ENCODE assay signal across 27 cellular contexts in genomic region chr1:74340656-74341055, GRCh38.
"Had no signal": no experiment of that assay in that cellular context is flagged by ENCODE, and none has a peak within 500 bp of the region (broad histone marks: within the 10 kb centered on the region; RNA-seq: fewer than 3 reads in every experiment).

No MANE protein-coding gene starts in this region.

- H3K36me3 ChIP-seq: colonic mucosa, esophagus squamous epithelium, ovary, stomach, thyroid gland, vagina had no signal

- H3K4me3 Mint-ChIP-seq: dendritic cell treated with granulocyte-macrophage colony-stimulating factor and Interleukin-4, amounts not matched to agents 40 ng/mL and 50 ng/mL, for 4 days; immature natural killer cell; memory B cell; natural killer cell; stimulated activated effector memory CD8-positive, alpha-beta T cell treated with anti-CD3 and anti-CD28 coated beads, Interleukin-12 subunit alpha, Interleukin-12 subunit beta, amount 100 ng/mL, for 72 hours had no signal

- DNase-seq: colonic mucosa; effector memory CD4-positive, alpha-beta T cell; erythroblast; esophagus squamous epithelium; heart left ventricle; hippocampal formation; immature natural killer cell; islet precursor cell; kidney glomerular epithelial cell; natural killer cell; occipital lobe; ovary; posterior cingulate gyrus; psoas muscle; right cardiac atrium; sigmoid colon; stimulated activated CD4-positive, alpha-beta T cell treated with anti-CD3 and anti-CD28 coated beads, Interleukin-2, amount 100 ng/mL, for 24 hours; stimulated activated CD4-positive, alpha-beta T cell treated with anti-CD3 and anti-CD28 coated beads, Interleukin-4, amount 100 ng/mL, for 24 hours; stimulated activated naive CD4-positive, alpha-beta T cell treated with Interleukin-2 at 50 U/mL for 16 hours; stomach; thyroid gland; trophoblast cell had no signal

- H3K27me3 ChIP-seq: colonic mucosa, esophagus squamous epithelium, heart left ventricle, ovary, sigmoid colon, stomach, thyroid gland, vagina had no signal

- H3K9me3 ChIP-seq: colonic mucosa, esophagus squamous epithelium, heart left ventricle, ovary, psoas muscle, sigmoid colon, stomach, thyroid gland, vagina had no signal

- H3K36me3 Mint-ChIP-seq: immature natural killer cell; memory B cell; natural killer cell; stimulated activated effector memory CD8-positive, alpha-beta T cell treated with anti-CD3 and anti-CD28 coated beads, Interleukin-12 subunit alpha, Interleukin-12 subunit beta, amount 100 ng/mL, for 72 hours had no signal

- H3K27me3 Mint-ChIP-seq: dendritic cell treated with granulocyte-macrophage colony-stimulating factor and Interleukin-4, amounts not matched to agents 40 ng/mL and 50 ng/mL, for 4 days; memory B cell had no signal

- H3K4me3 ChIP-seq: colonic mucosa, esophagus squamous epithelium, heart left ventricle, lung, ovary, psoas muscle, sigmoid colon, stomach, thyroid gland, vagina had no signal

- H3K4me1 ChIP-seq: colonic mucosa, psoas muscle, stomach, thyroid gland, vagina had no signal

- H3K27ac Mint-ChIP-seq: dendritic cell treated with granulocyte-macrophage colony-stimulating factor and Interleukin-4, amounts not matched to agents 40 ng/mL and 50 ng/mL, for 4 days; immature natural killer cell; memory B cell; natural killer cell; stimulated activated effector memory CD8-positive, alpha-beta T cell treated with anti-CD3 and anti-CD28 coated beads, Interleukin-12 subunit alpha, Interleukin-12 subunit beta, amount 100 ng/mL, for 72 hours had no signal

- ATAC-seq: heart left ventricle; natural killer cell; psoas muscle; right cardiac atrium; stimulated activated effector memory CD8-positive, alpha-beta T cell treated with anti-CD3 and anti-CD28 coated beads, Interleukin-12 subunit alpha, Interleukin-12 subunit beta, amount 100 ng/mL, for 72 hours had no signal

- H3K27ac ChIP-seq: colonic mucosa, esophagus squamous epithelium, ovary, psoas muscle, sigmoid colon, stomach, thyroid gland, vagina had no signal

- H3K9me3 Mint-ChIP-seq: memory B cell; stimulated activated effector memory CD8-positive, alpha-beta T cell treated with anti-CD3 and anti-CD28 coated beads, Interleukin-12 subunit alpha, Interleukin-12 subunit beta, amount 100 ng/mL, for 72 hours had no signal

- H3K4me1 Mint-ChIP-seq: immature natural killer cell; memory B cell; natural killer cell; stimulated activated effector memory CD8-positive, alpha-beta T cell treated with anti-CD3 and anti-CD28 coated beads, Interleukin-12 subunit alpha, Interleukin-12 subunit beta, amount 100 ng/mL, for 72 hours had no signal
